Comparison of ENCODE assay signal across 8 cellular contexts in genomic region chr9:21381752-21382339, GRCh38. TPM values are rescaled to one million over a fixed set of nuclear protein-coding genes. Genes with fewer than 3 reads are reported as not detected.
DNase-seq lines count a peak whose midpoint lies in the region; ATAC-seq, FAIRE-seq and TF ChIP-seq lines count a peak whose summit lies in the region.

No MANE protein-coding gene starts in this region.

- POLR2A ChIA-PET in activated naive CD8-positive, alpha-beta T cell treated with anti-CD3 and anti-CD28 coated beads, Interleukin-2, amount 10 ng/mL, durations not matched to agents 7 days and 5 days (lab: Charles Lee): interaction anchor here (1.3 kb wide), 1 partner anchor 14 kb away, joined by 4 read pairs; no protein-coding TSS in a partner anchor

- no peaks in the 10 kb centered on the region for H3K4me1 ChIP-seq in colonic mucosa

- intact Hi-C loops in colonic mucosa (cut with DNase I): no loop called here

- H3K9me3 ChIP-seq in colonic mucosa: no peaks in the 10 kb centered on the region

- H3K9ac ChIP-seq in colonic mucosa (ENCODE audit: low read depth in 2 of 2, low read length in 2 of 2): no peak overlapping the region

- H3K36me3 Mint-ChIP-seq in activated naive CD8-positive, alpha-beta T cell treated with anti-CD3 and anti-CD28 coated beads, Interleukin-2, amount 10 ng/mL, durations not matched to agents 7 days and 5 days: peaks cover 2% of the 10 kb centered on the region
- H3K36me3 Mint-ChIP-seq in osteocyte (ENCODE audit: unreplicated experiment): no peaks in the 10 kb centered on the region

- peak overlapping the region; percentile 28 for H3K4me3 ChIP-seq in GM12865 (ENCODE audit: low read depth, low read length)
- no peak overlapping the region for H3K4me3 ChIP-seq in colonic mucosa

- H3K9me3 Mint-ChIP-seq in activated naive CD8-positive, alpha-beta T cell treated with anti-CD3 and anti-CD28 coated beads, Interleukin-2, amount 10 ng/mL, durations not matched to agents 7 days and 5 days: peaks cover 5% of the 10 kb centered on the region
- H3K9me3 Mint-ChIP-seq in osteocyte (ENCODE audit: unreplicated experiment): no peaks in the 10 kb centered on the region

- H3K4me3 Mint-ChIP-seq in activated naive CD8-positive, alpha-beta T cell treated with anti-CD3 and anti-CD28 coated beads, Interleukin-2, amount 10 ng/mL, durations not matched to agents 7 days and 5 days: peak overlapping the region; percentile 70
- H3K4me3 Mint-ChIP-seq in osteocyte (ENCODE audit: unreplicated experiment): no peak overlapping the region

- H3K27me3 ChIP-seq in colonic mucosa: no peaks in the 10 kb centered on the region

- no peaks in the 10 kb centered on the region for H3K36me3 ChIP-seq in colonic mucosa

- TF ChIP-seq CTCF in GM12865 (IDR thresholded peaks at IDR 0.05; ENCODE audit: insufficient read depth, low read depth, low read length, missing control alignments) (no peak), colonic mucosa (IDR thresholded peaks at IDR 0.05) (no peak), osteocyte (IDR thresholded peaks at IDR 0.05) (no peak)

- peaks cover 26% of the 10 kb centered on the region for H3K27me3 Mint-ChIP-seq in activated naive CD8-positive, alpha-beta T cell treated with anti-CD3 and anti-CD28 coated beads, Interleukin-2, amount 10 ng/mL, durations not matched to agents 7 days and 5 days
- H3K27me3 Mint-ChIP-seq in osteocyte (ENCODE audit: unreplicated experiment): peaks cover 59% of the 10 kb centered on the region

- ATAC-seq in GM21390 (IDR thresholded peaks at IDR 0.05; ENCODE audit: unreplicated experiment) (peak; percentile 99), HG03521 (IDR thresholded peaks at IDR 0.05; ENCODE audit: unreplicated experiment) (peak; percentile 99)
- peak; percentile 96 for ATAC-seq in activated naive CD8-positive, alpha-beta T cell treated with anti-CD3 and anti-CD28 coated beads, Interleukin-2, amount 10 ng/mL, durations not matched to agents 7 days and 5 days (ENCODE audit: low read depth)

- no peak overlapping the region for H3K27ac ChIP-seq in colonic mucosa

- DNase-seq in GM12865 (ENCODE audit: low read depth) (peak; percentile 90), colonic mucosa (no peak), NCI-H2029 (lab: John Stamatoyannopoulos, UW) (no peak), RCC 7860 (ENCODE audit: low spot score) (no peak), osteocyte (ENCODE audit: extremely low spot score, unreplicated experiment) (no peak)
- DNase-seq in activated naive CD8-positive, alpha-beta T cell treated with anti-CD3 and anti-CD28 coated beads, Interleukin-2, amount 10 ng/mL, durations not matched to agents 7 days and 5 days: no peak

- no peak overlapping the region for H3K27ac Mint-ChIP-seq in activated naive CD8-positive, alpha-beta T cell treated with anti-CD3 and anti-CD28 coated beads, Interleukin-2, amount 10 ng/mL, durations not matched to agents 7 days and 5 days
- no peak overlapping the region for H3K27ac Mint-ChIP-seq in osteocyte (ENCODE audit: unreplicated experiment)

- FAIRE-seq in RCC 7860 (lab: Jason Lieb, UNC): no peak

- peaks cover 19% of the 10 kb centered on the region for H3K4me1 Mint-ChIP-seq in activated naive CD8-positive, alpha-beta T cell treated with anti-CD3 and anti-CD28 coated beads, Interleukin-2, amount 10 ng/mL, durations not matched to agents 7 days and 5 days
- H3K4me1 Mint-ChIP-seq in osteocyte (ENCODE audit: unreplicated experiment): no peaks in the 10 kb centered on the region

RNA-seq across cellular contexts. Expression of gene IFNA2, which starts 3.4 kb away (rescaled TPM):
- total RNA-seq in activated naive CD8-positive, alpha-beta T cell treated with anti-CD3 and anti-CD28 coated beads, Interleukin-2, amount 10 ng/mL, durations not matched to agents 7 days and 5 days: not detected
- total RNA-seq in colonic mucosa (not detected), osteocyte (not detected in 2 replicates)

RNA-seq across cellular contexts. Expression of gene IFNA13, which starts 14.0 kb away (rescaled TPM):
- not detected for total RNA-seq in activated naive CD8-positive, alpha-beta T cell treated with anti-CD3 and anti-CD28 coated beads, Interleukin-2, amount 10 ng/mL, durations not matched to agents 7 days and 5 days
- total RNA-seq in colonic mucosa: not detected
- not detected in 2 replicates for total RNA-seq in osteocyte

RNA-seq across cellular contexts. Expression of gene IFNA8, which starts 27.1 kb away (rescaled TPM):
- total RNA-seq in activated naive CD8-positive, alpha-beta T cell treated with anti-CD3 and anti-CD28 coated beads, Interleukin-2, amount 10 ng/mL, durations not matched to agents 7 days and 5 days: not detected
- not detected for total RNA-seq in colonic mucosa
- not detected in 2 replicates for total RNA-seq in osteocyte

RNA-seq across cellular contexts. Expression of gene IFNA6, which starts 31.2 kb away (rescaled TPM):
- not detected for total RNA-seq in activated naive CD8-positive, alpha-beta T cell treated with anti-CD3 and anti-CD28 coated beads, Interleukin-2, amount 10 ng/mL, durations not matched to agents 7 days and 5 days
- not detected for total RNA-seq in colonic mucosa
- not detected in 2 replicates for total RNA-seq in osteocyte

RNA-seq across cellular contexts. Expression of gene KLHL9, which starts 46.6 kb away (rescaled TPM):
- total RNA-seq in activated naive CD8-positive, alpha-beta T cell treated with anti-CD3 and anti-CD28 coated beads, Interleukin-2, amount 10 ng/mL, durations not matched to agents 7 days and 5 days: 10 to 100 TPM; 27.9 to 29.4 TPM
- total RNA-seq in colonic mucosa (10 to 100 TPM; 20.4 to 23.9 TPM), osteocyte (33.6 and 35.2 TPM in 2 replicates)
